1 cellular context compared by ENCODE assay signal in the genomic region with DNA sequence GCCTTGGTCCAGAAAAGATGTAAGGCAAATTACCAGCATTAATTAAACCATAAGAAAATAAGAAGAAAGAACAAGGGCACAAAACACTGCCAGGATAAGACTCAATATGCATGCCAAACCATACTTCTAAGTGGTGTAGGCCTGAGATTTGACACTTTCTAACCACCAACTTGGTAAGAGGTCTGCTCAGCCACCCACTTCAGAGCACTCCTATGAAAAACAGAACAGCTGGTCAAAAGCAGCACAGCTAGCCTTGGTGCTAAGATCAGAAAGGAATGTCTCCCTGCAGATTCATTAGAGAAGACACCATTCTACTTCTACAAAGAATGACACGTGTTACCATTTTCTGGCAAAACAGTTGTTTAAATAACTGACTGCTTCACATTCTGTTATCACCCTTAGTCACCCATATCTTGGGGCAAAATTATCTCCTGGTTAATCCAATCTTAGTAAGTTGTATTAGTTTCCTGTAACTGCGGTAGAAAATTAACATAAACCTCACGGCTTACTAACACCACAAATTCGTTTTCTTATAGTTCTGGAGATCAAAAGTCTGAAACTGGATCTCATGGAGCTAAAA.
TF ChIP-seq lines count a peak whose summit lies in the region.

No MANE protein-coding gene starts in this region.

TF ChIP-seq in K562, 482 proteins besides CTCF, POLR2A, EP300 and RAD21 (continued from another document):
- TF ChIP-seq, protein P1, sequence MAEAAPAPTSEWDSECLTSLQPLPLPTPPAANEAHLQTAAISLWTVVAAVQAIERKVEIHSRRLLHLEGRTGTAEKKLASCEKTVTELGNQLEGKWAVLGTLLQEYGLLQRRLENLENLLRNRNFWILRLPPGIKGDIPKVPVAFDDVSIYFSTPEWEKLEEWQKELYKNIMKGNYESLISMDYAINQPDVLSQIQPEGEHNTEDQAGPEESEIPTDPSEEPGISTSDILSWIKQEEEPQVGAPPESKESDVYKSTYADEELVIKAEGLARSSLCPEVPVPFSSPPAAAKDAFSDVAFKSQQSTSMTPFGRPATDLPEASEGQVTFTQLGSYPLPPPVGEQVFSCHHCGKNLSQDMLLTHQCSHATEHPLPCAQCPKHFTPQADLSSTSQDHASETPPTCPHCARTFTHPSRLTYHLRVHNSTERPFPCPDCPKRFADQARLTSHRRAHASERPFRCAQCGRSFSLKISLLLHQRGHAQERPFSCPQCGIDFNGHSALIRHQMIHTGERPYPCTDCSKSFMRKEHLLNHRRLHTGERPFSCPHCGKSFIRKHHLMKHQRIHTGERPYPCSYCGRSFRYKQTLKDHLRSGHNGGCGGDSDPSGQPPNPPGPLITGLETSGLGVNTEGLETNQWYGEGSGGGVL (CRISPR knock-in tag; IDR thresholded peaks at IDR 0.05): no peak
- no peak for TF ChIP-seq ZNF12 (CRISPR knock-in tag; IDR thresholded peaks at IDR 0.05)
- no peak for TF ChIP-seq ELF1 (tag; IDR thresholded peaks at IDR 0.05)
- no peak for TF ChIP-seq ZBTB1 (CRISPR knock-in tag; IDR thresholded peaks at IDR 0.05; ENCODE audit: borderline replicate concordance, low read depth)
